8 cellular contexts compared by ENCODE assay signal in genomic region chr3:15859507-15860013, GRCh38.
DNase-seq lines count a peak whose midpoint lies in the region; ATAC-seq and TF ChIP-seq lines count a peak whose summit lies in the region.

No MANE protein-coding gene starts in this region.

- no peaks in the 10 kb centered on the region for H3K9me3 Mint-ChIP-seq in activated T-helper 1 cell treated with anti-CD3 and anti-CD28 coated beads, Interleukin-12 subunit alpha, Interleukin-12 subunit beta, Interleukin-2, Interleukin-4 antibody, amounts not matched to agents 30 ng/mL and 10 ng/mL and 1 ng/mL, durations not matched to agents 14 hours and 24 hours and 36 hours
- no peaks in the 10 kb centered on the region for H3K9me3 Mint-ChIP-seq in naive thymus-derived CD8-positive, alpha-beta T cell
- H3K9me3 Mint-ChIP-seq in stimulated activated memory B cell treated with anti-CD40 and anti-IgM and Interleukin-4, amounts not matched to agents 10 μg/mL and 1 μg/mL and 100 μg/mL, for 72 hours: no peaks in the 10 kb centered on the region

- H3K4me3 ChIP-seq in Peyer's patch (peak overlapping the region; percentile 95 to 99 (median 97)), fibroblast of lung (replicated peaks in 1 of 4; ENCODE audit: control extremely low read depth in 1 of 4, insufficient read depth in 1 of 4, low read depth in 3 of 4, low read length in 4 of 4) (peak overlapping the region; percentile 20 to 84 (median 82))

- peak; percentile 73 for ATAC-seq in GM21619 (IDR thresholded peaks at IDR 0.05; ENCODE audit: unreplicated experiment)
- ATAC-seq in naive thymus-derived CD8-positive, alpha-beta T cell: peak; percentile 80
- peak; percentile 91 for ATAC-seq in stimulated activated memory B cell treated with anti-CD40 and anti-IgM and Interleukin-4, amounts not matched to agents 10 μg/mL and 1 μg/mL and 100 μg/mL, for 72 hours

- H3K4me2 ChIP-seq in fibroblast of lung (ENCODE audit: extremely low read depth, insufficient read depth, low read length): no peak overlapping the region

- no peaks in the 10 kb centered on the region for H3K36me3 ChIP-seq in Peyer's patch
- H3K36me3 ChIP-seq in fibroblast of lung (ENCODE audit: control insufficient read depth, insufficient read depth, low read length): no peaks in the 10 kb centered on the region

- TF ChIP-seq EP300 in Ishikawa (IDR thresholded peaks at IDR 0.05; ENCODE audit: borderline replicate concordance): 0 out of 2 replicates have a peak, but pooled peaks have one; percentile 35

- H3K79me2 ChIP-seq in fibroblast of lung (ENCODE audit: control insufficient read depth, insufficient read depth, low read length): peaks cover 8% of the 10 kb centered on the region

- peaks cover 33% of the 10 kb centered on the region for H3K4me1 Mint-ChIP-seq in activated T-helper 1 cell treated with anti-CD3 and anti-CD28 coated beads, Interleukin-12 subunit alpha, Interleukin-12 subunit beta, Interleukin-2, Interleukin-4 antibody, amounts not matched to agents 30 ng/mL and 10 ng/mL and 1 ng/mL, durations not matched to agents 14 hours and 24 hours and 36 hours (ENCODE audit: low read depth)
- H3K4me1 Mint-ChIP-seq in naive thymus-derived CD8-positive, alpha-beta T cell: peaks cover 12 to 46% (median 38%) of the 10 kb centered on the region in 4 donors
- peaks cover 32% of the 10 kb centered on the region for H3K4me1 Mint-ChIP-seq in stimulated activated memory B cell treated with anti-CD40 and anti-IgM and Interleukin-4, amounts not matched to agents 10 μg/mL and 1 μg/mL and 100 μg/mL, for 72 hours

- no peak for TF ChIP-seq RAD21 in Ishikawa (IDR thresholded peaks at IDR 0.05; ENCODE audit: low read depth)

- peaks cover 9% of the 10 kb centered on the region for H3K36me3 Mint-ChIP-seq in activated T-helper 1 cell treated with anti-CD3 and anti-CD28 coated beads, Interleukin-12 subunit alpha, Interleukin-12 subunit beta, Interleukin-2, Interleukin-4 antibody, amounts not matched to agents 30 ng/mL and 10 ng/mL and 1 ng/mL, durations not matched to agents 14 hours and 24 hours and 36 hours (ENCODE audit: low read depth)
- H3K36me3 Mint-ChIP-seq in naive thymus-derived CD8-positive, alpha-beta T cell: peaks cover 0 to 3% (median 0%) of the 10 kb centered on the region in 3 donors
- peaks cover 7% of the 10 kb centered on the region for H3K36me3 Mint-ChIP-seq in stimulated activated memory B cell treated with anti-CD40 and anti-IgM and Interleukin-4, amounts not matched to agents 10 μg/mL and 1 μg/mL and 100 μg/mL, for 72 hours

- H3K27ac ChIP-seq in Peyer's patch (peak overlapping the region; percentile 86 to 92 (median 90)), fibroblast of lung (ENCODE audit: insufficient read depth, low read length) (peak overlapping the region; percentile 57)

- H3K9me3 ChIP-seq in Peyer's patch: no peaks in the 10 kb centered on the region
- H3K9me3 ChIP-seq in fibroblast of lung (ENCODE audit: control insufficient read depth, insufficient read depth, low read depth, low read length): no peaks in the 10 kb centered on the region

- H3K4me3 Mint-ChIP-seq in activated T-helper 1 cell treated with anti-CD3 and anti-CD28 coated beads, Interleukin-12 subunit alpha, Interleukin-12 subunit beta, Interleukin-2, Interleukin-4 antibody, amounts not matched to agents 30 ng/mL and 10 ng/mL and 1 ng/mL, durations not matched to agents 14 hours and 24 hours and 36 hours: peak overlapping the region; percentile 92
- peak overlapping the region; percentile 91 to 100 (median 96) for H3K4me3 Mint-ChIP-seq in naive thymus-derived CD8-positive, alpha-beta T cell
- H3K4me3 Mint-ChIP-seq in stimulated activated memory B cell treated with anti-CD40 and anti-IgM and Interleukin-4, amounts not matched to agents 10 μg/mL and 1 μg/mL and 100 μg/mL, for 72 hours: peak overlapping the region; percentile 90

- peak; percentile 37 to 49 for TF ChIP-seq POLR2A in Peyer's patch (IDR thresholded peaks at IDR 0.05)

- peaks cover 3% of the 10 kb centered on the region for H3K27me3 Mint-ChIP-seq in activated T-helper 1 cell treated with anti-CD3 and anti-CD28 coated beads, Interleukin-12 subunit alpha, Interleukin-12 subunit beta, Interleukin-2, Interleukin-4 antibody, amounts not matched to agents 30 ng/mL and 10 ng/mL and 1 ng/mL, durations not matched to agents 14 hours and 24 hours and 36 hours (ENCODE audit: insufficient read depth)
- H3K27me3 Mint-ChIP-seq in naive thymus-derived CD8-positive, alpha-beta T cell: no peaks in the 10 kb centered on the region
- no peaks in the 10 kb centered on the region for H3K27me3 Mint-ChIP-seq in stimulated activated memory B cell treated with anti-CD40 and anti-IgM and Interleukin-4, amounts not matched to agents 10 μg/mL and 1 μg/mL and 100 μg/mL, for 72 hours

- H4K20me1 ChIP-seq in fibroblast of lung (ENCODE audit: control insufficient read depth, extremely low read depth, insufficient read depth, low read length): no peaks in the 10 kb centered on the region

- H3K4me1 ChIP-seq in Peyer's patch (peaks cover 0 to 13% (median 0%) of the 10 kb centered on the region in 4 donors), fibroblast of lung (ENCODE audit: control insufficient read depth, extremely low read depth, insufficient read depth, low read length) (peaks cover 3% of the 10 kb centered on the region)

- TF ChIP-seq CTCF in Peyer's patch (IDR thresholded peaks at IDR 0.05) (peak in 1 of 6 experiments; percentile 23), fibroblast of lung (conservative IDR thresholded peaks at IDR 0.05 in 1 of 2, IDR thresholded peaks at IDR 0.05 in 1 of 2; ENCODE audit: low read depth in 1 of 2, low read length in 2 of 2) (no peak)

- H3K27me3 ChIP-seq in Peyer's patch: no peaks in the 10 kb centered on the region
- no peaks in the 10 kb centered on the region for H3K27me3 ChIP-seq in fibroblast of lung (ENCODE audit: control insufficient read depth, insufficient read depth, low read length)

- H3K27ac Mint-ChIP-seq in activated T-helper 1 cell treated with anti-CD3 and anti-CD28 coated beads, Interleukin-12 subunit alpha, Interleukin-12 subunit beta, Interleukin-2, Interleukin-4 antibody, amounts not matched to agents 30 ng/mL and 10 ng/mL and 1 ng/mL, durations not matched to agents 14 hours and 24 hours and 36 hours: peak overlapping the region; percentile 91
- peak overlapping the region; percentile 80 to 98 (median 95) for H3K27ac Mint-ChIP-seq in naive thymus-derived CD8-positive, alpha-beta T cell
- H3K27ac Mint-ChIP-seq in stimulated activated memory B cell treated with anti-CD40 and anti-IgM and Interleukin-4, amounts not matched to agents 10 μg/mL and 1 μg/mL and 100 μg/mL, for 72 hours: peak overlapping the region; percentile 95

- POLR2A ChIA-PET in naive thymus-derived CD8-positive, alpha-beta T cell (lab: Charles Lee): interaction anchor here (1.3 kb wide), 1 partner anchor 258 kb away, joined by 3 read pairs; the partner anchor contains the start of genes BTD and HACL1

- intact Hi-C loops in activated T-helper 1 cell treated with anti-CD3 and anti-CD28 coated beads, Interleukin-12 subunit alpha, Interleukin-12 subunit beta, Interleukin-2, Interleukin-4 antibody, amounts not matched to agents 30 ng/mL and 10 ng/mL and 1 ng/mL, durations not matched to agents 14 hours and 24 hours and 36 hours (cut with micrococcal nuclease): loop anchor here (1.0 to 10.0 kb wide), 10 partner anchors 47 to 1883 kb away; partner anchors contain the start of genes BTD, CAPN7, DPH3 and EAF1

- DNase-seq in DMS79 treated with DMSO at 0.1 percent for 48 hours (lab: John Stamatoyannopoulos, UW): peak; percentile 40
- DNase-seq in Peyer's patch: peak; percentile 82 to 91 (median 90)
- peak; percentile 78 for DNase-seq in activated T-helper 1 cell treated with anti-CD3 and anti-CD28 coated beads, Interleukin-12 subunit alpha, Interleukin-12 subunit beta, Interleukin-2, Interleukin-4 antibody, amounts not matched to agents 30 ng/mL and 10 ng/mL and 1 ng/mL, durations not matched to agents 14 hours and 24 hours and 36 hours (ENCODE audit: low spot score)
- DNase-seq in fibroblast of lung (ENCODE audit: low read depth in 2 of 2): peak; percentile 72 to 80
- DNase-seq in naive thymus-derived CD8-positive, alpha-beta T cell: peak; percentile 65 to 85 (median 75)

- H2AFZ ChIP-seq in fibroblast of lung (ENCODE audit: low read length): no peak overlapping the region

- H3K9ac ChIP-seq in fibroblast of lung (ENCODE audit: insufficient read depth, low read length): no peak overlapping the region

TF ChIP-seq in Ishikawa, 13 proteins besides CTCF, POLR2A, EP300 and RAD21:
- TF ChIP-seq TAF1 (IDR thresholded peaks at IDR 0.05; ENCODE audit: low read depth): peak; percentile 50; the same call in 1 of the 2 replicates
- TF ChIP-seq EGR1 (IDR thresholded peaks at IDR 0.05): peak; percentile 72; the same call in 1 of the 2 replicates
- no peak; the same call in 1 of the 2 replicates for TF ChIP-seq TEAD4 (IDR thresholded peaks at IDR 0.05)
- TF ChIP-seq TCF12 (IDR thresholded peaks at IDR 0.05; ENCODE audit: low read depth): peak; percentile 49
- peak; percentile 18; the same call in 1 of the 2 replicates for TF ChIP-seq NFIC (IDR thresholded peaks at IDR 0.05)

Comparison
In these comparisons a context has a peak if more than half of its experiments do, and no peak if none do; other contexts are left out.
1. Peak in every context shown above with its lines: DNase-seq, ATAC-seq, H3K4me3 ChIP-seq and H3K27ac ChIP-seq.
2. DNase-seq: peak in every context shown above with its lines; median percentile 90 in Peyer's patch; 78 in activated T-helper 1 cell treated with anti-CD3 and anti-CD28 coated beads, Interleukin-12 subunit alpha, Interleukin-12 subunit beta, Interleukin-2, Interleukin-4 antibody, amounts not matched to agents 30 ng/mL and 10 ng/mL and 1 ng/mL, durations not matched to agents 14 hours and 24 hours and 36 hours; 76 in fibroblast of lung; 75 in naive thymus-derived CD8-positive, alpha-beta T cell; 40 in DMS79 treated with DMSO at 0.1 percent for 48 hours.